In genomic region chr4:9153008-9153570, GRCh38 we compare ENCODE assay signal across 8 cellular contexts. TPM values are rescaled to one million over a fixed set of nuclear protein-coding genes. Genes with fewer than 3 reads are reported as not detected.
DNase-seq lines count a peak whose midpoint lies in the region; TF ChIP-seq lines count a peak whose summit lies in the region.
"Not testable (repeated sequence)": the region's sequence is repeated elsewhere in the genome, so short reads cannot be mapped to it uniquely, and the experiment has no call there.

No MANE protein-coding gene starts in this region.

- WGBS in GM23248 (ENCODE audit: low coverage in 1 of 2, low lambda C conversion rate in 2 of 2, missing lambda C conversion rate in 2 of 2), 2 experiments = 1 to 2% methylated on average over 34 to 42 of the region's 53 CpGs

- H3K27me3 Mint-ChIP-seq in activated naive CD4-positive, alpha-beta T cell treated with anti-CD3 and anti-CD28 coated beads, Interleukin-2, amount 50 U/mL, for 24 hours = not testable (repeated sequence)

- H3K4me3 Mint-ChIP-seq in activated naive CD4-positive, alpha-beta T cell treated with anti-CD3 and anti-CD28 coated beads, Interleukin-2, amount 50 U/mL, for 24 hours = peak overlapping the region; percentile 96

- not testable (repeated sequence) for H3K9me2 ChIP-seq in GM23248 (ENCODE audit: insufficient read depth)

- peak overlapping the region; percentile 91 for H3K9ac ChIP-seq in GM23248

- not testable (repeated sequence) for TF ChIP-seq CTCF in fibroblast of villous mesenchyme (IDR thresholded peaks at IDR 0.05; ENCODE audit: insufficient read depth, low read depth, low read length)

- DNase-seq in CD1c-positive myeloid dendritic cell (ENCODE audit: extremely low spot score) (peak; percentile 97), GM23248 (peak; percentile 94), NCI-H1092 treated with DMSO at 0.1 percent for 48 hours (lab: John Stamatoyannopoulos, UW) (peak; percentile 72), T follicular helper cell (ENCODE audit: low read depth) (peak; percentile 95), fibroblast of villous mesenchyme (ENCODE audit: low read depth) (peak; percentile 99), myocyte (ENCODE audit: low read depth) (peak; percentile 96)
- DNase-seq in stimulated activated CD8-positive, alpha-beta memory T cell treated with anti-CD3 and anti-CD28 coated beads, Interleukin-15, amount 100 ng/mL, for 4 hours (ENCODE audit: low read depth in 2 of 2) = peak; percentile 89 to 90

- peaks cover 15% of the 10 kb centered on the region for H3K4me1 Mint-ChIP-seq in activated naive CD4-positive, alpha-beta T cell treated with anti-CD3 and anti-CD28 coated beads, Interleukin-2, amount 50 U/mL, for 24 hours

- H2AFZ ChIP-seq in GM23248 = peak overlapping the region; percentile 70

- H3K27ac ChIP-seq in GM23248 = peak overlapping the region; percentile 94

- not testable (repeated sequence) for H4K20me1 ChIP-seq in GM23248 (ENCODE audit: insufficient read depth)

- H3K79me2 ChIP-seq in GM23248 (ENCODE audit: insufficient read depth) = not testable (repeated sequence)

- not testable (repeated sequence) for H3K9me3 Mint-ChIP-seq in activated naive CD4-positive, alpha-beta T cell treated with anti-CD3 and anti-CD28 coated beads, Interleukin-2, amount 50 U/mL, for 24 hours

- not testable (repeated sequence) for H3K9me3 ChIP-seq in GM23248 (ENCODE audit: low read depth)

- not testable (repeated sequence) for H3K36me3 ChIP-seq in GM23248 (ENCODE audit: low read depth)

- H3K4me1 ChIP-seq in GM23248 (ENCODE audit: insufficient read depth) = not testable (repeated sequence)

- not testable (repeated sequence) for H3F3A ChIP-seq in GM23248 (ENCODE audit: insufficient read depth)

- H3K36me3 Mint-ChIP-seq in activated naive CD4-positive, alpha-beta T cell treated with anti-CD3 and anti-CD28 coated beads, Interleukin-2, amount 50 U/mL, for 24 hours = not testable (repeated sequence)

- in situ Hi-C loops in GM23248 (cut with MboI) = not testable (repeated sequence)

- not testable (repeated sequence) for H3K27me3 ChIP-seq in GM23248 (replicated peaks; ENCODE audit: insufficient read depth)

- H3K4me3 ChIP-seq in GM23248 (peak overlapping the region; percentile 80), fibroblast of villous mesenchyme (ENCODE audit: low read depth, low read length) (peak overlapping the region; percentile 72)

- H3K4me2 ChIP-seq in GM23248 (ENCODE audit: unreplicated experiment) = peak overlapping the region; percentile 74

- peak overlapping the region; percentile 98 for H3K27ac Mint-ChIP-seq in activated naive CD4-positive, alpha-beta T cell treated with anti-CD3 and anti-CD28 coated beads, Interleukin-2, amount 50 U/mL, for 24 hours

RNA-seq across cellular contexts. Expression of gene FAM90A26, which starts 17.1 kb away (rescaled TPM):
- not detected in 2 replicates for total RNA-seq in GM23248 (2014; rRNA removed; shearing (Covaris generic))
- not detected in 2 replicates for polyA plus RNA-seq in GM23248 (2016; fragmentation: Nextera tagmentation; extraction: Ambion mirVana)
- not detected in 2 replicates for total RNA-seq in fibroblast of villous mesenchyme
- not detected in 2 replicates for total RNA-seq in myocyte
- not detected for polyA plus RNA-seq in myocyte (2012)

RNA-seq across cellular contexts. Expression of gene USP17L10, which starts 57.4 kb away (rescaled TPM):
- not detected in 2 replicates for total RNA-seq in GM23248 (2014; rRNA removed; shearing (Covaris generic))
- polyA plus RNA-seq in GM23248 (2016; fragmentation: Nextera tagmentation; extraction: Ambion mirVana) = not detected in 2 replicates
- not detected in 2 replicates for total RNA-seq in fibroblast of villous mesenchyme
- not detected in 2 replicates for total RNA-seq in myocyte
- not detected for polyA plus RNA-seq in myocyte (2012)

Comparison
In these comparisons a context has a peak if more than half of its experiments do, and no peak if none do; other contexts are left out.
1. Peak in every context shown above with its lines: DNase-seq, H3K4me3 ChIP-seq and H3K27ac ChIP-seq.